In the genomic region with DNA sequence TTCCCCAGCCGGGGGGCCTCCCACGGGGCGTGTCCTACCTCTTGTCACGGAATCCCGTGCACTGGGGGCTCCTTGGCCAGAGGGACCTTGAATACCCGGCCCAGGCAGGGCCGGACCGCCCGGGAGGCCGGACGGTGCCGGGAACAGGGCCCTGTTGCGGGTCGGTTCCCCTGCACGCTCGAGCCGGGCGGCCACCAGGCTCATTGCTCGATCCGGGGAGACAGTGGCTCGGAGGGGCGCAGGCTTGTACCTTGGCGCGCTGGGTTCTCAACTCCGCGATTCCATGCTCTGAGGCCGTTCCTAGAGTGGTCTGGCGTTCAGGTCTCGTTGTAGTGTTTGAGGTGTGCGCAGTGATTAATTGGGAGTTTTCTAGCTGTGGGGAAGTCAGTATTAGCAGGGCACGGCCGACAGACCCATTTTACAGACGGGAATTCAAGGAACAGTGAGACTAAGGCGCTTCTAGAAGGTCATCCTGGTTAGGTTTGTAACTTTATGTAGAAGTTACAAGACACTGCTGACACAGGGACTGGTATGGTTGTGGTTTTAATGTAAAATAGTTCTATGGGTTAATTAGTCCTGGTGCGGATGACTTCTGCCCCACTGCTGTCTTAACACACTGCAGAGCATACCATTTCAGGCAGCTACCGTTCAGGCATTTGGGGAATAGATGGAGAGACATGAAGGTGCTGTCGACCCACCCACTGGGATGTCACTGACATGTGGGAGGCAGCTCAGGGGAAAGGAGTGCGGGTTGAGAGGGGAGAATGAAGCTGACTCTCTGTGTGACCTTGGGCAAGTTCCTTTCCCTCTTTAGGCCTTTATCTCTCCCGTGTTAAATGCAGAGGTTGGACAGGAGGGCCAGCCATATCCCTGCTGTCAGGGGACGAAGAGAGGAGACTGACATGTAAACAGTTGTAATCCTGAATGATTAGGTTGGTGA, we compare ENCODE assay signal across 1 cellular context.
TF ChIP-seq lines count a peak whose summit lies in the region.

No MANE protein-coding gene starts in this region.

TF ChIP-seq in K562, 482 proteins besides CTCF, POLR2A, EP300 and RAD21 (continued from another document):
- TF ChIP-seq, protein P1, sequence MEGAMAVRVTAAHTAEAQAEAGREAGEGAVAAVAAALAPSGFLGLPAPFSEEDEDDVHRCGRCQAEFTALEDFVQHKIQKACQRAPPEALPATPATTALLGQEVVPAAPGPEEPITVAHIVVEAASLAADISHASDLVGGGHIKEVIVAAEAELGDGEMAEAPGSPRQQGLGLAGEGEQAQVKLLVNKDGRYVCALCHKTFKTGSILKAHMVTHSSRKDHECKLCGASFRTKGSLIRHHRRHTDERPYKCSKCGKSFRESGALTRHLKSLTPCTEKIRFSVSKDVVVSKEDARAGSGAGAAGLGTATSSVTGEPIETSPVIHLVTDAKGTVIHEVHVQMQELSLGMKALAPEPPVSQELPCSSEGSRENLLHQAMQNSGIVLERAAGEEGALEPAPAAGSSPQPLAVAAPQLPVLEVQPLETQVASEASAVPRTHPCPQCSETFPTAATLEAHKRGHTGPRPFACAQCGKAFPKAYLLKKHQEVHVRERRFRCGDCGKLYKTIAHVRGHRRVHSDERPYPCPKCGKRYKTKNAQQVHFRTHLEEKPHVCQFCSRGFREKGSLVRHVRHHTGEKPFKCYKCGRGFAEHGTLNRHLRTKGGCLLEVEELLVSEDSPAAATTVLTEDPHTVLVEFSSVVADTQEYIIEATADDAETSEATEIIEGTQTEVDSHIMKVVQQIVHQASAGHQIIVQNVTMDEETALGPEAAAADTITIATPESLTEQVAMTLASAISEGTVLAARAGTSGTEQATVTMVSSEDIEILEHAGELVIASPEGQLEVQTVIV (CRISPR knock-in tag; IDR thresholded peaks at IDR 0.05; ENCODE audit: borderline replicate concordance), result no peak
- no peak for TF ChIP-seq MEF2A (IDR thresholded peaks at IDR 0.05; ENCODE audit: control insufficient read depth, low read depth, low read length)
- no peak for TF ChIP-seq ZC3H4 (CRISPR knock-in tag; IDR thresholded peaks at IDR 0.05; ENCODE audit: borderline replicate concordance)
- TF ChIP-seq MCM5 (IDR thresholded peaks at IDR 0.05; ENCODE audit: low read depth), result no peak
- no peak for TF ChIP-seq ZNF175 (CRISPR knock-in tag; IDR thresholded peaks at IDR 0.05; ENCODE audit: low read depth)
- no peak for TF ChIP-seq POU5F1 (IDR thresholded peaks at IDR 0.05; ENCODE audit: borderline replicate concordance, low read depth, low read length, partially characterized antibody)
- TF ChIP-seq SNIP1 (IDR thresholded peaks at IDR 0.05; ENCODE audit: low read depth), result no peak
- TF ChIP-seq MAFK (IDR thresholded peaks at IDR 0.05; ENCODE audit: low read length), result no peak
- TF ChIP-seq, protein P2, sequence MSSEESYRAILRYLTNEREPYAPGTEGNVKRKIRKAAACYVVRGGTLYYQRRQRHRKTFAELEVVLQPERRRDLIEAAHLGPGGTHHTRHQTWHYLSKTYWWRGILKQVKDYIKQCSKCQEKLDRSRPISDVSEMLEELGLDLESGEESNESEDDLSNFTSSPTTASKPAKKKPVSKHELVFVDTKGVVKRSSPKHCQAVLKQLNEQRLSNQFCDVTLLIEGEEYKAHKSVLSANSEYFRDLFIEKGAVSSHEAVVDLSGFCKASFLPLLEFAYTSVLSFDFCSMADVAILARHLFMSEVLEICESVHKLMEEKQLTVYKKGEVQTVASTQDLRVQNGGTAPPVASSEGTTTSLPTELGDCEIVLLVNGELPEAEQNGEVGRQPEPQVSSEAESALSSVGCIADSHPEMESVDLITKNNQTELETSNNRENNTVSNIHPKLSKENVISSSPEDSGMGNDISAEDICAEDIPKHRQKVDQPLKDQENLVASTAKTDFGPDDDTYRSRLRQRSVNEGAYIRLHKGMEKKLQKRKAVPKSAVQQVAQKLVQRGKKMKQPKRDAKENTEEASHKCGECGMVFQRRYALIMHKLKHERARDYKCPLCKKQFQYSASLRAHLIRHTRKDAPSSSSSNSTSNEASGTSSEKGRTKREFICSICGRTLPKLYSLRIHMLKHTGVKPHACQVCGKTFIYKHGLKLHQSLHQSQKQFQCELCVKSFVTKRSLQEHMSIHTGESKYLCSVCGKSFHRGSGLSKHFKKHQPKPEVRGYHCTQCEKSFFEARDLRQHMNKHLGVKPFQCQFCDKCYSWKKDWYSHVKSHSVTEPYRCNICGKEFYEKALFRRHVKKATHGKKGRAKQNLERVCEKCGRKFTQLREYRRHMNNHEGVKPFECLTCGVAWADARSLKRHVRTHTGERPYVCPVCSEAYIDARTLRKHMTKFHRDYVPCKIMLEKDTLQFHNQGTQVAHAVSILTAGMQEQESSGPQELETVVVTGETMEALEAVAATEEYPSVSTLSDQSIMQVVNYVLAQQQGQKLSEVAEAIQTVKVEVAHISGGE (CRISPR knock-in tag; IDR thresholded peaks at IDR 0.05), result no peak
- TF ChIP-seq MXI1 (IDR thresholded peaks at IDR 0.05; ENCODE audit: low read depth, low read length), result peak; percentile 2; the same call in 1 of the 2 replicates
- TF ChIP-seq RFX5 (IDR thresholded peaks at IDR 0.05; ENCODE audit: low read depth, low read length), result no peak
- TF ChIP-seq SRF (CRISPR knock-in tag; IDR thresholded peaks at IDR 0.05), result no peak
- no peak for TF ChIP-seq RFX7 (CRISPR knock-in tag; IDR thresholded peaks at IDR 0.05)
